28 cellular contexts compared by ENCODE assay signal in genomic region chr9:84642618-84643017, GRCh38.
"Had no signal": no experiment of that assay in that cellular context is flagged by ENCODE, and none has a peak within 500 bp of the region (broad histone marks: within the 10 kb centered on the region; RNA-seq: fewer than 3 reads in every experiment).

No MANE protein-coding gene starts in this region.

- H3K4me3 Mint-ChIP-seq: memory B cell; mesothelial cell of epicardium; naive B cell; nephron; neural progenitor cell; stimulated activated memory B cell treated with anti-CD40 and anti-IgM and Interleukin-4, amounts not matched to agents 10 μg/mL and 1 μg/mL and 100 μg/mL, for 72 hours had no signal

- H3K4me1 Mint-ChIP-seq: memory B cell; mesothelial cell of epicardium; naive B cell; nephron; neural progenitor cell; stimulated activated memory B cell treated with anti-CD40 and anti-IgM and Interleukin-4, amounts not matched to agents 10 μg/mL and 1 μg/mL and 100 μg/mL, for 72 hours had no signal

- H3K27ac Mint-ChIP-seq: memory B cell; mesothelial cell of epicardium; naive B cell; nephron; neural progenitor cell; progenitor cell of endocrine pancreas; stimulated activated memory B cell treated with anti-CD40 and anti-IgM and Interleukin-4, amounts not matched to agents 10 μg/mL and 1 μg/mL and 100 μg/mL, for 72 hours had no signal

- DNase-seq: dermis blood vessel endothelial cell; effector memory CD4-positive, alpha-beta T cell; foreskin fibroblast; heart left ventricle; kidney; left cardiac atrium; left ventricle myocardium inferior; lower lobe of right lung; mucosa of descending colon; naive B cell; right cardiac atrium; spleen; stimulated activated CD4-positive, alpha-beta T cell treated with anti-CD3 and anti-CD28 coated beads, Interleukin-4, amount 100 ng/mL, for 4 hours; stimulated activated naive CD8-positive, alpha-beta T cell treated with anti-CD3 and anti-CD28 coated beads, Interleukin-15, Interleukin-2, amounts not matched to agents 100 U/mL and 50 U/mL, for 24 hours; substantia nigra; upper lobe of left lung had no signal

- H3K4me3 ChIP-seq: coronary artery, gastroesophageal sphincter, heart left ventricle, hepatocyte, left ventricle myocardium inferior, lower lobe of right lung, mucosa of descending colon, neural progenitor cell, skin epidermis, spleen, thoracic aorta, tibial nerve, upper lobe of left lung had no signal

- H3K27me3 Mint-ChIP-seq: memory B cell; naive B cell; progenitor cell of endocrine pancreas; stimulated activated memory B cell treated with anti-CD40 and anti-IgM and Interleukin-4, amounts not matched to agents 10 μg/mL and 1 μg/mL and 100 μg/mL, for 72 hours had no signal

- H3K36me3 Mint-ChIP-seq: memory B cell; naive B cell; neural progenitor cell; stimulated activated memory B cell treated with anti-CD40 and anti-IgM and Interleukin-4, amounts not matched to agents 10 μg/mL and 1 μg/mL and 100 μg/mL, for 72 hours had no signal
